In genomic region chr7:151910655-151911054, GRCh38 we compare ENCODE assay signal across 13 cellular contexts. TPM values are rescaled to one million over a fixed set of nuclear protein-coding genes. Genes with fewer than 3 reads are reported as not detected.
DNase-seq lines count a peak whose midpoint lies in the region; ATAC-seq, FAIRE-seq and TF ChIP-seq lines count a peak whose summit lies in the region.
"Not testable (repeated sequence)": the region's sequence is repeated elsewhere in the genome, so short reads cannot be mapped to it uniquely, and the experiment has no call there.
"Had no signal": no experiment of that assay in that cellular context is flagged by ENCODE, and none has a peak within 500 bp of the region (broad histone marks: within the 10 kb centered on the region; RNA-seq: fewer than 3 reads in every experiment).

No MANE protein-coding gene starts in this region.

- not testable (repeated sequence) for H3K4me2 ChIP-seq in GM23338

- not testable (repeated sequence) for DNase-seq in GM23338 (ENCODE audit: low spot score); WTC11 (ENCODE audit: low spot score)
- DNase-seq in right atrium auricular region (ENCODE audit: low spot score): peak; percentile 9
- peak; percentile 14 for DNase-seq in ureter (ENCODE audit: low spot score)

- not testable (repeated sequence) for H3F3A ChIP-seq in GM23338 (replicated peaks; ENCODE audit: low read depth)

- not testable (repeated sequence) for H3K79me2 ChIP-seq in GM23338 (replicated peaks; ENCODE audit: insufficient read depth)

- CTCF ChIA-PET in WTC11 (lab: Charles Lee): not testable (repeated sequence)

- not testable (repeated sequence) for H3K27me3 ChIP-seq in GM23338 (ENCODE audit: insufficient read depth); right atrium auricular region

- H3K27ac ChIP-seq in GM23338 (ENCODE audit: low read depth); right atrium auricular region: not testable (repeated sequence)

- peaks cover 13% of the 10 kb centered on the region for H3K9me3 Mint-ChIP-seq in GM23338
- peaks cover 27% of the 10 kb centered on the region for H3K9me3 Mint-ChIP-seq in WTC11

- peaks cover 0 to 21% of the 10 kb centered on the region in 2 donors for H3K9me3 ChIP-seq in right atrium auricular region

- not testable (repeated sequence) for ATAC-seq in GM23338, WTC11

- H3K4me1 Mint-ChIP-seq in GM23338, WTC11: not testable (repeated sequence)

- H3K4me1 ChIP-seq in GM23338 (ENCODE audit: insufficient read depth); right atrium auricular region: not testable (repeated sequence)

- POLR2A ChIA-PET in WTC11 (lab: Charles Lee): not testable (repeated sequence)

- H3K36me3 Mint-ChIP-seq in GM23338 (ENCODE audit: low read depth); WTC11: not testable (repeated sequence)

- peak overlapping the region; percentile 38; the same call in 1 of the 2 replicates for H2AFZ ChIP-seq in GM23338

- FAIRE-seq in A204.1 (lab: Jason Lieb, UNC) (peak; percentile 46), colon (lab: Jason Lieb, UNC) (peak; percentile 38)

- H3K4me3 ChIP-seq in GM23338, right atrium auricular region: not testable (repeated sequence)

- not testable (repeated sequence) for H3K9me2 ChIP-seq in GM23338 (ENCODE audit: insufficient read depth)

- not testable (repeated sequence) for H3K27ac Mint-ChIP-seq in GM23338, WTC11

- H3K27me3 Mint-ChIP-seq in GM23338 (ENCODE audit: insufficient read depth, low read depth, poor library complexity); WTC11 (ENCODE audit: low read depth): not testable (repeated sequence)

- not testable (repeated sequence) for H4K20me1 ChIP-seq in GM23338 (replicated peaks; ENCODE audit: insufficient read depth)

- H3K4me3 Mint-ChIP-seq in GM23338, WTC11: not testable (repeated sequence)

- H3K36me3 ChIP-seq in GM23338 (ENCODE audit: insufficient read depth); right atrium auricular region: not testable (repeated sequence)

- not testable (repeated sequence) for TF ChIP-seq CTCF in GM23338 (conservative IDR thresholded peaks at IDR 0.05; ENCODE audit: low read depth in 2 of 2); WTC11 (IDR thresholded peaks at IDR 0.05); right atrium auricular region (IDR thresholded peaks at IDR 0.05)

TF ChIP-seq in WTC11, 78 proteins besides CTCF, POLR2A, EP300 and RAD21:
- TF ChIP-seq HMGA2 (CRISPR knock-in tag; IDR thresholded peaks at IDR 0.05): peak; percentile 98
TF ChIP-seq in WTC11: peak in this region for 1; not testable (repeated sequence) for 77.

RNA-seq across cellular contexts. Expression of gene PRKAG2, which starts 33.7 kb away (rescaled TPM):
- total RNA-seq in GM23338 (2014; rRNA removed; shearing (Covaris generic)): 11.4 and 14.9 TPM in 2 replicates
- 6.3 and 9.1 TPM in 2 replicates for polyA plus RNA-seq in GM23338 (2016; fragmentation: Nextera tagmentation; extraction: Ambion mirVana)
- 14.7 to 20.3 TPM (median 17.0 TPM) in 3 replicates for total RNA-seq in WTC11 (2021)
- 100 to 1,000 TPM; 133 to 177 TPM for total RNA-seq in right atrium auricular region
- 55.4 TPM for total RNA-seq in ureter

RNA-seq across cellular contexts. Expression of gene GALNTL5, which starts 45.6 kb away (rescaled TPM):
- total RNA-seq in GM23338 (2014; rRNA removed; shearing (Covaris generic)): not detected in 2 replicates
- 0.78 TPM in 1 of 2 replicates, not detected in the other for polyA plus RNA-seq in GM23338 (2016; fragmentation: Nextera tagmentation; extraction: Ambion mirVana)
- total RNA-seq in WTC11 (2021) (not detected in 3 replicates), right atrium auricular region (not detected), ureter (not detected)
- total RNA-seq: A172; A673; CD4-positive, alpha-beta memory T cell; CD4-positive, CD25-positive, alpha-beta regulatory T cell; CD8-positive, alpha-beta memory T cell had no signal
- polyA plus RNA-seq: AG04450; CD14-positive monocyte; CD4-positive, alpha-beta memory T cell; CD4-positive, CD25-positive, alpha-beta regulatory T cell; CD8-positive, alpha-beta memory T cell had no signal
